1 cellular context compared by ENCODE assay signal in the genomic region with DNA sequence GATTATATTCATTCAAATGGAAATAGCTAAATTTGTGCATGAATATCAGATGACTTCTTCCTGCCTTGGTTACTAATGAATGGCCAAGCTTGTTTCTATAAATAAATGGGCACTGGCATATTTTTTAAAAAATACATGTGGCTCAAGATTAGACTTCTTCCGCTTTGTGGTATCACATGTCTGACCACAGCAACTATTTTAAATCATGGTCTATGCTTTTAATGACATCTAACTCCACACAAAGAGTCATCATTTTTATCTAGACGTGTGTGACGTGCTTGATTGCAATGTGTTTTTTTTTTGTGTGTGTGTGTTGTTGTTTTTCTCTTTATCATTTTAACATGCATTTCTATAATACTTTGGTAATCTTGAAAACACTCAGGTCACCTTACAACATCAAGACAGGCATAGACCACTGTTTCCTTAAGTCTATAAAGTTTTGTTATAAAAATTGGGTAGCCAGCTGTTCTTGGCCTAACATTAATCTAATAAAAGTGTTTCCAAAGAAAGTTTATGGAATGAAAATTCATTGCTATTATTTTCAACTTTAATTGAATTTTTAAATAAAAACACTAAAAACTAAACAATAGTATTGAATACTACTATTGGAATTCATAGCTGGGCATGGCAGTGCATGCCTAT.
A peak's percentile ranks its signal among the peaks of the same experiment; 100 is the strongest.
TF ChIP-seq lines count a peak whose summit lies in the region.

No MANE protein-coding gene starts in this region.

TF ChIP-seq in GM12878, 131 proteins besides CTCF, POLR2A, EP300 and RAD21 (continued from another document):
- TF ChIP-seq ATF2 (IDR thresholded peaks at IDR 0.05; ENCODE audit: low read length) = peak; percentile 71; the same call in 1 of the 2 replicates
- peak; percentile 61 for TF ChIP-seq E2F8 (IDR thresholded peaks at IDR 0.05; ENCODE audit: low read depth, partially characterized antibody)
- TF ChIP-seq FOXM1 (IDR thresholded peaks at IDR 0.05; ENCODE audit: low read depth, low read length) = peak; percentile 65; the same call in 1 of the 2 replicates
- peak; percentile 65; the same call in 1 of the 2 replicates for TF ChIP-seq PKNOX1 (IDR thresholded peaks at IDR 0.05)
- TF ChIP-seq NBN (IDR thresholded peaks at IDR 0.05) = peak; percentile 73
- no peak for TF ChIP-seq YBX1 (IDR thresholded peaks at IDR 0.05)
- peak; percentile 69 for TF ChIP-seq CBFB (IDR thresholded peaks at IDR 0.05; ENCODE audit: low read depth)
- TF ChIP-seq CREB1 (IDR thresholded peaks at IDR 0.05; ENCODE audit: low read depth) = peak; percentile 90
- TF ChIP-seq PAX8 (IDR thresholded peaks at IDR 0.05) = peak; percentile 82; the same call in 1 of the 2 replicates
- 0 out of 2 replicates have a peak, but pooled peaks have one; percentile 32 for TF ChIP-seq STAT3 (IDR thresholded peaks at IDR 0.05; ENCODE audit: low read depth, low read length)
- TF ChIP-seq CHD2 (IDR thresholded peaks at IDR 0.05; ENCODE audit: borderline replicate concordance, low read depth, low read length) = peak; percentile 72; the same call in 1 of the 2 replicates
- no peak for TF ChIP-seq PML (IDR thresholded peaks at IDR 0.05; ENCODE audit: low read length)
- peak; percentile 81 for TF ChIP-seq SMAD1 (IDR thresholded peaks at IDR 0.05; ENCODE audit: low read depth, partially characterized antibody)
- TF ChIP-seq, protein P1, sequence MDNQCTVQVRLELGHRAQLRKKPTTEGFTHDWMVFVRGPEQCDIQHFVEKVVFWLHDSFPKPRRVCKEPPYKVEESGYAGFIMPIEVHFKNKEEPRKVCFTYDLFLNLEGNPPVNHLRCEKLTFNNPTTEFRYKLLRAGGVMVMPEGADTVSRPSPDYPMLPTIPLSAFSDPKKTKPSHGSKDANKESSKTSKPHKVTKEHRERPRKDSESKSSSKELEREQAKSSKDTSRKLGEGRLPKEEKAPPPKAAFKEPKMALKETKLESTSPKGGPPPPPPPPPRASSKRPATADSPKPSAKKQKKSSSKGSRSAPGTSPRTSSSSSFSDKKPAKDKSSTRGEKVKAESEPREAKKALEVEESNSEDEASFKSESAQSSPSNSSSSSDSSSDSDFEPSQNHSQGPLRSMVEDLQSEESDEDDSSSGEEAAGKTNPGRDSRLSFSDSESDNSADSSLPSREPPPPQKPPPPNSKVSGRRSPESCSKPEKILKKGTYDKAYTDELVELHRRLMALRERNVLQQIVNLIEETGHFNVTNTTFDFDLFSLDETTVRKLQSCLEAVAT (IDR thresholded peaks at IDR 0.05) = peak; percentile 80
- TF ChIP-seq MTA2 (IDR thresholded peaks at IDR 0.05; ENCODE audit: low read depth) = peak; percentile 98
